ENCODE assay signal across 8 cellular contexts in genomic region chr11:35663408-35663702, GRCh38. TPM values are rescaled to one million over a fixed set of nuclear protein-coding genes. Genes with fewer than 3 reads are reported as not detected.
A peak's percentile ranks its signal among the peaks of the same experiment; 100 is the strongest.
DNase-seq lines count a peak whose midpoint lies in the region; ATAC-seq and TF ChIP-seq lines count a peak whose summit lies in the region.

No MANE protein-coding gene starts in this region.

- DNase-seq in GM12864 (ENCODE audit: low read depth) (no peak), fibroblast of lung (ENCODE audit: low read depth in 2 of 2) (no peak), retinal pigment epithelial cell (ENCODE audit: low read depth) (no peak), MV-4-11 (lab: John Stamatoyannopoulos, UW) (no peak), NCI-H2171 (lab: John Stamatoyannopoulos, UW) (no peak)
- no peak for DNase-seq in activated CD8-positive, alpha-beta memory T cell treated with anti-CD3 and anti-CD28 coated beads, Interleukin-2, amount 50 U/mL, for 4 hours

- TF ChIP-seq CTCF in GM12864 (IDR thresholded peaks at IDR 0.05; ENCODE audit: low read depth, low read length, missing control alignments) (no peak), SU-DHL-6 (IDR thresholded peaks at IDR 0.05; ENCODE audit: insufficient read depth, low read length, poor library complexity, severe bottlenecking) (no peak), fibroblast of lung (conservative IDR thresholded peaks at IDR 0.05 in 1 of 2, IDR thresholded peaks at IDR 0.05 in 1 of 2; ENCODE audit: low read depth in 1 of 2, low read length in 2 of 2) (no peak), retinal pigment epithelial cell (conservative IDR thresholded peaks at IDR 0.05; ENCODE audit: low read depth, low read length) (no peak)

- H3K9ac ChIP-seq in SU-DHL-6 (ENCODE audit: low read length) (no peak overlapping the region), fibroblast of lung (ENCODE audit: insufficient read depth, low read length) (peak overlapping the region; percentile 94)

- H3K4me2 ChIP-seq in SU-DHL-6 (ENCODE audit: low read depth, low read length, poor library complexity, severe bottlenecking), result peak overlapping the region; percentile 48
- H3K4me2 ChIP-seq in fibroblast of lung (ENCODE audit: extremely low read depth, insufficient read depth, low read length), result peak overlapping the region; percentile 89

- H3K4me3 ChIP-seq in GM12864 (ENCODE audit: low read depth, low read length), result peak overlapping the region; percentile 81
- peak overlapping the region; percentile 42 for H3K4me3 ChIP-seq in SU-DHL-6 (ENCODE audit: insufficient read depth, low read length, poor library complexity, severe bottlenecking)
- peak overlapping the region; percentile 67 to 83 (median 70) for H3K4me3 ChIP-seq in fibroblast of lung (replicated peaks in 1 of 4; ENCODE audit: control extremely low read depth in 1 of 4, insufficient read depth in 1 of 4, low read depth in 3 of 4, low read length in 4 of 4)
- peak overlapping the region; percentile 88 for H3K4me3 ChIP-seq in retinal pigment epithelial cell (ENCODE audit: low read length)

- H3K27me3 ChIP-seq in SU-DHL-6 (ENCODE audit: low read length), result no peaks in the 10 kb centered on the region
- H3K27me3 ChIP-seq in fibroblast of lung (ENCODE audit: control insufficient read depth, insufficient read depth, low read length), result no peaks in the 10 kb centered on the region

- H3K9me3 ChIP-seq in SU-DHL-6 (ENCODE audit: insufficient read depth, low read length), result no peaks in the 10 kb centered on the region
- no peaks in the 10 kb centered on the region for H3K9me3 ChIP-seq in fibroblast of lung (ENCODE audit: control insufficient read depth, insufficient read depth, low read depth, low read length)

- H2AFZ ChIP-seq in SU-DHL-6 (ENCODE audit: low read depth, low read length, severe bottlenecking) (peak overlapping the region; percentile 81), fibroblast of lung (ENCODE audit: low read length) (peak overlapping the region; percentile 63)

- H3K79me2 ChIP-seq in SU-DHL-6 (ENCODE audit: insufficient read depth, low read length), result no peaks in the 10 kb centered on the region
- peaks cover 47% of the 10 kb centered on the region for H3K79me2 ChIP-seq in fibroblast of lung (ENCODE audit: control insufficient read depth, insufficient read depth, low read length)

- H4K20me1 ChIP-seq in SU-DHL-6 (ENCODE audit: low read depth, low read length), result no peaks in the 10 kb centered on the region
- no peaks in the 10 kb centered on the region for H4K20me1 ChIP-seq in fibroblast of lung (ENCODE audit: control insufficient read depth, extremely low read depth, insufficient read depth, low read length)

- ATAC-seq in GM18511 (IDR thresholded peaks at IDR 0.05; ENCODE audit: unreplicated experiment), result no peak

- H3K36me3 ChIP-seq in SU-DHL-6 (ENCODE audit: low read length), result no peaks in the 10 kb centered on the region
- H3K36me3 ChIP-seq in fibroblast of lung (ENCODE audit: control insufficient read depth, insufficient read depth, low read length), result no peaks in the 10 kb centered on the region

- no peak overlapping the region for H3K27ac ChIP-seq in SU-DHL-6 (ENCODE audit: low read depth, low read length)
- peak overlapping the region; percentile 97 for H3K27ac ChIP-seq in fibroblast of lung (ENCODE audit: insufficient read depth, low read length)

- H3K4me1 ChIP-seq in fibroblast of lung (ENCODE audit: control insufficient read depth, extremely low read depth, insufficient read depth, low read length), result peaks cover 2% of the 10 kb centered on the region

- H3F3A ChIP-seq in SU-DHL-6 (ENCODE audit: insufficient read depth), result no peaks in the 10 kb centered on the region

- H3K9me2 ChIP-seq in SU-DHL-6 (replicated peaks; ENCODE audit: insufficient read depth, low read length), result no peaks in the 10 kb centered on the region

RNA-seq across cellular contexts. Expression of gene TRIM44, which starts 0.8 kb away (rescaled TPM):
- total RNA-seq in fibroblast of lung, result 10.4 and 13.1 TPM in 2 replicates
- 65.7 and 78.3 TPM in 2 replicates for polyA plus RNA-seq in fibroblast of lung
- 41.7 and 48.9 TPM in 2 replicates for polyA plus RNA-seq in fibroblast of lung (2012)
- 77.7 and 89.7 TPM in 2 replicates for polyA minus RNA-seq in fibroblast of lung (ENCODE audit: low replicate concordance)

RNA-seq across cellular contexts. Expression of gene FJX1, which starts 45.1 kb away (rescaled TPM):
- 8.7 and 10.4 TPM in 2 replicates for total RNA-seq in fibroblast of lung
- 4.2 and 7.1 TPM in 2 replicates for polyA plus RNA-seq in fibroblast of lung
- polyA plus RNA-seq in fibroblast of lung (2012), result 16.1 and 24.1 TPM in 2 replicates
- 4.9 and 12.0 TPM in 2 replicates for polyA minus RNA-seq in fibroblast of lung (ENCODE audit: low replicate concordance)
